Comparison of ENCODE assay signal across 21 cellular contexts in the genomic region with DNA sequence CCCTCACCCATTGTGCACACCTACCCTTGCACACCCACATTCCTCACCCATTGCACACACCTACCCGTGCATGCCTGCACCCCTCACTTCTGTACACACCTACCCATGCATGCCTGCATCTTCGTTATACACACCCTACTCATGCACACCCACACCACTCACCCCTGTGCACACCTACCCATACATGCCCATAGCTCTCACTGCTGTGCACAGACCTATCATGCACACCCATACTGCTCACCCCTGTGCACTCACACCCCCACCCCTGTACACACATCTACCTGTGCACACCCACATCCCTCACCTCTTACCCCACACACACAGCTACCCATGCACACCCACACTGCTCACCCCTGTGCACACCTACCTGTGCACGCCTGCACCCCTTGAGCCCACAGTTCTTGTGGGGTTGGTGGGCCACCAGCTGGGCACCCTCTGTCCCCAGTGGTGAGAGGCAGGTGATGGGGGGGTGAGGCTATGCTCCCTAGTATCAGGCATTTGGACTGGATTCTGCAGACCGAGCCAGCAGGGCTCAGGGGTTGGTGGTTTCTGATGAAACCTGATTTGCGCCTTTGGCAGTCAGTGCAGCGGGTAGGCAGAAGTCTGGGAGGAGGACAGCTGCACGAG. TPM values are rescaled to one million over a fixed set of nuclear protein-coding genes. Genes with fewer than 3 reads are reported as not detected.
"Had no signal": no experiment of that assay in that cellular context is flagged by ENCODE, and none has a peak within 500 bp of the region (broad histone marks: within the 10 kb centered on the region; RNA-seq: fewer than 3 reads in every experiment).

No MANE protein-coding gene starts in this region.

- H3K4me3 Mint-ChIP-seq: activated B cell treated with CpG ODN at 0.5 μM for 24 hours; activated CD4-positive, alpha-beta memory T cell treated with anti-CD3 and anti-CD28 coated beads, Interleukin-2, amount 10 ng/mL, durations not matched to agents 7 days and 5 days; activated T-helper 17 cell treated with anti-CD3 and anti-CD28 coated beads, Interleukin-2, amount 50 U/mL, for 72 hours; mesothelial cell of epicardium; natural killer cell treated with Interleukin-12 subunit alpha and Interleukin-12 subunit beta and Interleukin-15 and Interleukin-18, amount 100 ng/mL, for 72 hours; stimulated activated naive CD8-positive, alpha-beta T cell treated with anti-CD3 and anti-CD28 coated beads, Interleukin-15, amount 100 ng/mL, for 72 hours; T-helper 2 cell treated with Interferon-gamma antibody and Interleukin-4, amounts not matched to agents 5 μg/mL and 100 μg/mL, for 36 hours had no signal

- H3K4me1 Mint-ChIP-seq: activated B cell treated with CpG ODN at 0.5 μM for 24 hours; activated CD4-positive, alpha-beta memory T cell treated with anti-CD3 and anti-CD28 coated beads, Interleukin-2, amount 10 ng/mL, durations not matched to agents 7 days and 5 days; activated T-helper 17 cell treated with anti-CD3 and anti-CD28 coated beads, Interleukin-2, amount 50 U/mL, for 72 hours had no signal

- ATAC-seq: activated T-helper 17 cell treated with anti-CD3 and anti-CD28 coated beads, Interleukin-2, amount 50 U/mL, for 72 hours; left colon; natural killer cell treated with Interleukin-12 subunit alpha and Interleukin-12 subunit beta and Interleukin-15 and Interleukin-18, amount 100 ng/mL, for 72 hours; stimulated activated naive CD8-positive, alpha-beta T cell treated with anti-CD3 and anti-CD28 coated beads, Interleukin-15, amount 100 ng/mL, for 72 hours had no signal

- H3K27me3 ChIP-seq: brain microvascular endothelial cell, esophagus squamous epithelium, suprapubic skin, transverse colon had no signal

- H3K27ac ChIP-seq: brain microvascular endothelial cell, esophagus squamous epithelium, suprapubic skin, transverse colon had no signal

- H3K27ac Mint-ChIP-seq: activated B cell treated with CpG ODN at 0.5 μM for 24 hours; activated CD4-positive, alpha-beta memory T cell treated with anti-CD3 and anti-CD28 coated beads, Interleukin-2, amount 10 ng/mL, durations not matched to agents 7 days and 5 days; activated T-helper 17 cell treated with anti-CD3 and anti-CD28 coated beads, Interleukin-2, amount 50 U/mL, for 72 hours; mesothelial cell of epicardium; natural killer cell treated with Interleukin-12 subunit alpha and Interleukin-12 subunit beta and Interleukin-15 and Interleukin-18, amount 100 ng/mL, for 72 hours; stimulated activated naive CD8-positive, alpha-beta T cell treated with anti-CD3 and anti-CD28 coated beads, Interleukin-15, amount 100 ng/mL, for 72 hours; T-helper 2 cell treated with Interferon-gamma antibody and Interleukin-4, amounts not matched to agents 5 μg/mL and 100 μg/mL, for 36 hours had no signal

- H3K4me3 ChIP-seq: esophagus squamous epithelium, lung, suprapubic skin, transverse colon had no signal

- H3K36me3 Mint-ChIP-seq: mesothelial cell of epicardium; natural killer cell treated with Interleukin-12 subunit alpha and Interleukin-12 subunit beta and Interleukin-15 and Interleukin-18, amount 100 ng/mL, for 72 hours had no signal

- H3K9me3 ChIP-seq: esophagus squamous epithelium, suprapubic skin, transverse colon had no signal

- DNase-seq: activated B cell treated with CpG ODN at 0.5 μM for 24 hours; activated CD4-positive, alpha-beta memory T cell treated with anti-CD3 and anti-CD28 coated beads, Interleukin-2, amount 10 ng/mL, durations not matched to agents 7 days and 5 days; activated CD4-positive, alpha-beta T cell treated with anti-CD3 and anti-CD28 coated beads for 48 hours; activated naive CD4-positive, alpha-beta T cell; activated T-cell treated with anti-CD3 and anti-CD28 coated beads, Interleukin-2, amount 50 U/mL, for 1 hour; brain microvascular endothelial cell; dermis blood vessel endothelial cell; effector memory CD4-positive, alpha-beta T cell; esophagus squamous epithelium; hippocampal formation; occipital lobe; stimulated activated CD4-positive, alpha-beta T cell treated with anti-CD3 and anti-CD28 coated beads, Interleukin-2, amount 100 ng/mL, for 48 hours; stimulated activated naive CD8-positive, alpha-beta T cell treated with anti-CD3 and anti-CD28 coated beads, Interleukin-15, amount 100 ng/mL, for 72 hours; transverse colon had no signal

- H3K9me3 Mint-ChIP-seq: activated B cell treated with CpG ODN at 0.5 μM for 24 hours; activated CD4-positive, alpha-beta memory T cell treated with anti-CD3 and anti-CD28 coated beads, Interleukin-2, amount 10 ng/mL, durations not matched to agents 7 days and 5 days; activated T-helper 17 cell treated with anti-CD3 and anti-CD28 coated beads, Interleukin-2, amount 50 U/mL, for 72 hours; mesothelial cell of epicardium; natural killer cell treated with Interleukin-12 subunit alpha and Interleukin-12 subunit beta and Interleukin-15 and Interleukin-18, amount 100 ng/mL, for 72 hours; stimulated activated naive CD8-positive, alpha-beta T cell treated with anti-CD3 and anti-CD28 coated beads, Interleukin-15, amount 100 ng/mL, for 72 hours; T-helper 2 cell treated with Interferon-gamma antibody and Interleukin-4, amounts not matched to agents 5 μg/mL and 100 μg/mL, for 36 hours had no signal

- H3K27me3 Mint-ChIP-seq: activated CD4-positive, alpha-beta memory T cell treated with anti-CD3 and anti-CD28 coated beads, Interleukin-2, amount 10 ng/mL, durations not matched to agents 7 days and 5 days; activated T-helper 17 cell treated with anti-CD3 and anti-CD28 coated beads, Interleukin-2, amount 50 U/mL, for 72 hours; natural killer cell treated with Interleukin-12 subunit alpha and Interleukin-12 subunit beta and Interleukin-15 and Interleukin-18, amount 100 ng/mL, for 72 hours; stimulated activated naive CD8-positive, alpha-beta T cell treated with anti-CD3 and anti-CD28 coated beads, Interleukin-15, amount 100 ng/mL, for 72 hours had no signal

RNA-seq across cellular contexts. Expression of gene PLD4, which starts 44.0 kb away (rescaled TPM):
- total RNA-seq: activated CD4-positive, alpha-beta memory T cell treated with anti-CD3 and anti-CD28 coated beads, Interleukin-2, amount 10 ng/mL, durations not matched to agents 7 days and 5 days; activated T-helper 17 cell treated with anti-CD3 and anti-CD28 coated beads, Interleukin-2, amount 50 U/mL, for 72 hours; natural killer cell treated with Interleukin-12 subunit alpha and Interleukin-12 subunit beta and Interleukin-15 and Interleukin-18, amount 100 ng/mL, for 72 hours had no signal
